ENCODE assay signal across 9 cellular contexts in genomic region chr3:58164199-58164879, GRCh38. TPM values are rescaled to one million over a fixed set of nuclear protein-coding genes. Genes with fewer than 3 reads are reported as not detected.
A peak's percentile ranks its signal among the peaks of the same experiment; 100 is the strongest.
DNase-seq lines count a peak whose midpoint lies in the region; FAIRE-seq and TF ChIP-seq lines count a peak whose summit lies in the region.
"Had no signal": no experiment of that assay in that cellular context is flagged by ENCODE, and none has a peak within 500 bp of the region (broad histone marks: within the 10 kb centered on the region; RNA-seq: fewer than 3 reads in every experiment).

No MANE protein-coding gene starts in this region.

- intact Hi-C loops in Caco-2 (cut with micrococcal nuclease; ENCODE audit: unreplicated experiment), result no loop called here
- intact Hi-C loops in endothelial cell of umbilical vein (cut with micrococcal nuclease), result loop anchor here (5.0 kb wide), 2 partner anchors 152 to 192 kb away; no protein-coding TSS in a partner anchor

- no peak for TF ChIP-seq CTCF in Caco-2 (IDR thresholded peaks at IDR 0.05; ENCODE audit: insufficient read depth in 1 of 2, low read depth in 1 of 2, low read length in 1 of 2, severe bottlenecking in 1 of 2, unreplicated experiment in 1 of 2)
- TF ChIP-seq CTCF in endothelial cell of umbilical vein (IDR thresholded peaks at IDR 0.05; ENCODE audit: extremely low read depth in 1 of 2, insufficient read depth in 1 of 2, low read depth in 1 of 2, low read length in 2 of 2), result no peak
- TF ChIP-seq CTCF in nephron progenitor cell (IDR thresholded peaks at IDR 0.05), result no peak
- no peak for TF ChIP-seq CTCF in GM13977 (IDR thresholded peaks at IDR 0.05; ENCODE audit: extremely low read depth, insufficient read depth, missing control alignments)

- H3K27me3 Mint-ChIP-seq in Caco-2 (ENCODE audit: insufficient read depth, unreplicated experiment), result no peaks in the 10 kb centered on the region
- H3K27me3 Mint-ChIP-seq in nephron progenitor cell (ENCODE audit: low read depth, poor library complexity), result peaks cover 2% of the 10 kb centered on the region

- peaks cover 61% of the 10 kb centered on the region for H3K4me1 ChIP-seq in Caco-2
- H3K4me1 ChIP-seq in endothelial cell of umbilical vein (ENCODE audit: control insufficient read depth, extremely low read depth, insufficient read depth, low read length), result peaks cover 41% of the 10 kb centered on the region

- POLR2A ChIA-PET in Caco-2 (lab: Charles Lee) (no interaction called here), endothelial cell of umbilical vein (lab: Charles Lee) (no interaction called here)

- no peak for TF ChIP-seq POLR2A in endothelial cell of umbilical vein (IDR thresholded peaks at IDR 0.05; ENCODE audit: low read depth, low read length)

- DNase-seq in Caco-2, result no peak
- DNase-seq in NCI-H446 treated with DMSO at 0.1 percent for 48 hours (lab: John Stamatoyannopoulos, UW), result peak; percentile 52
- peak; percentile 65 for DNase-seq in endothelial cell of umbilical vein (ENCODE audit: low read depth, low spot score)
- no peak for DNase-seq in nephron progenitor cell
- DNase-seq in stimulated activated CD8-positive, alpha-beta memory T cell treated with anti-CD3 and anti-CD28 coated beads, Interleukin-4, amount 100 ng/mL, for 48 hours, result no peak
- DNase-seq in GM03348 (ENCODE audit: low spot score), result no peak
- no peak for DNase-seq in GM13977 (ENCODE audit: low spot score)
- no peak for DNase-seq in T-helper 9 cell
- DNase-seq: NCI-H187 had no signal

- H3K36me3 Mint-ChIP-seq in Caco-2 (ENCODE audit: insufficient read depth, unreplicated experiment), result peaks cover 98% of the 10 kb centered on the region
- peaks cover 71% of the 10 kb centered on the region for H3K36me3 Mint-ChIP-seq in nephron progenitor cell (ENCODE audit: low read depth)

- peak overlapping the region; percentile 5 for H3K9ac ChIP-seq in endothelial cell of umbilical vein (replicated peaks; ENCODE audit: extremely low read depth, insufficient read depth, low read length)

- H3K27ac Mint-ChIP-seq in Caco-2 (ENCODE audit: unreplicated experiment) (peak overlapping the region; percentile 67), nephron progenitor cell (peak overlapping the region; percentile 91)

- CTCF ChIA-PET in Caco-2 (lab: Charles Lee) (interaction anchor here (1.2 to 1.6 kb wide), 6 partner anchors 10 to 141 kb away, joined by 3 to 11 read pairs (median 5); partner anchors contain the start of genes HTD2 and RPP14), endothelial cell of umbilical vein (lab: Charles Lee) (interaction anchor here (1.1 kb wide), 1 partner anchor 9 kb away, joined by 4 read pairs; no protein-coding TSS in a partner anchor)

- H3K27me3 ChIP-seq in Caco-2 (replicated peaks; ENCODE audit: control insufficient read depth, insufficient read depth, low read length), result no peaks in the 10 kb centered on the region
- H3K27me3 ChIP-seq in endothelial cell of umbilical vein (ENCODE audit: control insufficient read depth in 2 of 2, insufficient read depth in 2 of 2, low read length in 2 of 2), result no peaks in the 10 kb centered on the region

- no peak overlapping the region for H3K4me2 ChIP-seq in endothelial cell of umbilical vein (ENCODE audit: insufficient read depth, low read length)

- H3K79me2 ChIP-seq in endothelial cell of umbilical vein (ENCODE audit: control insufficient read depth, insufficient read depth, low read length), result peaks cover 12% of the 10 kb centered on the region

- H3K4me1 Mint-ChIP-seq in Caco-2 (ENCODE audit: low read depth, unreplicated experiment), result peaks cover 47% of the 10 kb centered on the region
- peaks cover 56% of the 10 kb centered on the region for H3K4me1 Mint-ChIP-seq in nephron progenitor cell

- no peaks in the 10 kb centered on the region for H4K20me1 ChIP-seq in endothelial cell of umbilical vein (replicated peaks; ENCODE audit: control insufficient read depth, extremely low read depth, insufficient read depth, low read length)

- H3K36me3 ChIP-seq in Caco-2 (ENCODE audit: control insufficient read depth, insufficient read depth, low read length), result peaks cover 9% of the 10 kb centered on the region
- H3K36me3 ChIP-seq in endothelial cell of umbilical vein (ENCODE audit: control insufficient read depth in 2 of 2, extremely low read depth in 1 of 2, insufficient read depth in 2 of 2, low read length in 2 of 2), result peaks cover 48 to 55% of the 10 kb centered on the region in 2 experiments

- FAIRE-seq in endothelial cell of umbilical vein (lab: Jason Lieb, UNC), result peak; percentile 63

- BruUV-seq in Caco-2 (replicated peaks; lab: Mats Ljungman, UMichigan) (no TSS peak), endothelial cell of umbilical vein (replicated peaks; lab: Mats Ljungman, UMichigan) (no TSS peak)

- H3K9me3 ChIP-seq in Caco-2 (no peaks in the 10 kb centered on the region), endothelial cell of umbilical vein (replicated peaks; ENCODE audit: control insufficient read depth, insufficient read depth, low read length) (no peaks in the 10 kb centered on the region)

- in situ Hi-C loops in GM13977 (cut with MboI; ENCODE audit: low pct_unique_long_range_greater_than_20kb, low sequenced_read_pairs, unreplicated experiment), result loop anchor here (25.0 kb wide), 1 partner anchor 152 kb away; the partner anchor contains the start of gene FLNB

- dilution Hi-C loops in endothelial cell of umbilical vein (cut with MboI; ENCODE audit: extremely low pct_ligation_motif_present, low sequenced_read_pairs), result no loop called here

- peak overlapping the region; percentile 76 for H3K27ac ChIP-seq in endothelial cell of umbilical vein (ENCODE audit: insufficient read depth, low read depth, low read length)

- peak overlapping the region; percentile 46 for H3K4me3 Mint-ChIP-seq in Caco-2 (ENCODE audit: unreplicated experiment)
- H3K4me3 Mint-ChIP-seq in nephron progenitor cell, result no peak overlapping the region

- no peaks in the 10 kb centered on the region for H3K9me3 Mint-ChIP-seq in Caco-2 (ENCODE audit: unreplicated experiment)
- no peaks in the 10 kb centered on the region for H3K9me3 Mint-ChIP-seq in nephron progenitor cell

- no peaks in the 10 kb centered on the region for H3K9me1 ChIP-seq in endothelial cell of umbilical vein (replicated peaks; ENCODE audit: control insufficient read depth, extremely low read depth, insufficient read depth, low read length)

- H2AFZ ChIP-seq in endothelial cell of umbilical vein (ENCODE audit: low read depth, low read length), result no peak overlapping the region

- H3K4me3 ChIP-seq in Caco-2 (ENCODE audit: low read depth, low read length) (no peak overlapping the region), endothelial cell of umbilical vein (replicated peaks in 1 of 3; ENCODE audit: insufficient read depth in 1 of 3, low read depth in 1 of 3, low read length in 3 of 3) (no peak overlapping the region)

TF ChIP-seq in endothelial cell of umbilical vein, 7 proteins besides CTCF, POLR2A, EP300 and RAD21:
- TF ChIP-seq, protein P1, sequence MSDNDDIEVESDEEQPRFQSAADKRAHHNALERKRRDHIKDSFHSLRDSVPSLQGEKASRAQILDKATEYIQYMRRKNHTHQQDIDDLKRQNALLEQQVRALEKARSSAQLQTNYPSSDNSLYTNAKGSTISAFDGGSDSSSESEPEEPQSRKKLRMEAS (IDR thresholded peaks at IDR 0.05; ENCODE audit: insufficient read depth, insufficient read length), result no peak
- TF ChIP-seq JUN (IDR thresholded peaks at IDR 0.05; ENCODE audit: borderline replicate concordance, insufficient read depth, insufficient read length, low read depth) (no peak), EZH2 (IDR thresholded peaks at IDR 0.05; ENCODE audit: borderline replicate concordance, low read depth, low read length, severe bottlenecking) (no peak), FOS (IDR thresholded peaks at IDR 0.05; ENCODE audit: borderline replicate concordance, insufficient read depth, low read length) (no peak), POLR2AphosphoS5 (IDR thresholded peaks at IDR 0.05; ENCODE audit: insufficient read depth, low read depth, low read length) (no peak), GATA2 (IDR thresholded peaks at IDR 0.05; ENCODE audit: insufficient read depth, insufficient read length, low read depth, low read length) (no peak), MYC (IDR thresholded peaks at IDR 0.05; ENCODE audit: low read depth, low read length) (no peak)

RNA-seq across cellular contexts. Expression of gene DNASE1L3, which starts 46.4 kb away (rescaled TPM):
- total RNA-seq in Caco-2 (2022) (0.27 TPM in 1 of 2 replicates, not detected in the other), endothelial cell of umbilical vein (0.95 and 0.99 TPM in 2 replicates)
- polyA plus RNA-seq in endothelial cell of umbilical vein, result 1.2 and 1.3 TPM in 2 replicates
- polyA plus RNA-seq in endothelial cell of umbilical vein (2011; cell fraction: cytosol; rRNA removed), result 1.1 TPM in 2 replicates
- polyA plus RNA-seq in endothelial cell of umbilical vein (2011; cell fraction: nucleus; rRNA removed), result 0.63 and 0.97 TPM in 2 replicates
- polyA plus RNA-seq in endothelial cell of umbilical vein (2012), result 0.22 and 0.46 TPM in 2 replicates
- polyA minus RNA-seq in endothelial cell of umbilical vein, result not detected in 2 replicates
- not detected for polyA minus RNA-seq in endothelial cell of umbilical vein (2011; cell fraction: cytosol; rRNA and poly(A)+ RNA removed)
- 0.24 TPM in 1 of 2 replicates, not detected in the other for polyA minus RNA-seq in endothelial cell of umbilical vein (2011; cell fraction: nucleus; rRNA and poly(A)+ RNA removed)

Comparison
In these comparisons a context has a peak if more than half of its experiments do, and no peak if none do; other contexts are left out.
1. DNase-seq: peak in NCI-H446 treated with DMSO at 0.1 percent for 48 hours (single experiment) and endothelial cell of umbilical vein (single experiment); none in Caco-2 (0 of 2), nephron progenitor cell (single experiment), stimulated activated CD8-positive, alpha-beta memory T cell treated with anti-CD3 and anti-CD28 coated beads, Interleukin-4, amount 100 ng/mL, for 48 hours (single experiment), GM03348 (single experiment), GM13977 (single experiment) and T-helper 9 cell (single experiment).